ENCODE assay signal across 1 cellular context in the genomic region with DNA sequence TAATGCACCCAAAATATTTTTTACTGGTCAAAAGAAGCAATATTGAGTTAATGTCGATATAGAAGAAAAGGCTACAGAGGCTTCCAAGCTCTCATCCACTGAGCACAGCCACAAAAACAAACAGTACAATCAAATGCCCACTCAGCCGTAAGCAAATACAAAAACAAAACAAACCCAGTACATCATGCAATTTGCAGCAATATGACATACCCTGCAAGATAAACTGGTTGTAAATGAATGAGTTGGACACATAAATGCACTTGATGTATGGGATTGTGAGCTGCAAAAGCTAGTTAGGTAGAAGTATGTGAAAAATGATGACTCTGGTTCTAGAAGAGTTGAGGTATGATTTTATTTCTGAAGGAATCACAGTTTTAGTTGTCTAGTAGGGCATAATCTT.
A peak's percentile ranks its signal among the peaks of the same experiment; 100 is the strongest.
TF ChIP-seq lines count a peak whose summit lies in the region.

No MANE protein-coding gene starts in this region.

TF ChIP-seq in HEK293, 187 proteins besides CTCF, POLR2A, EP300 and RAD21 (continued from another document):
- TF ChIP-seq, protein P1, sequence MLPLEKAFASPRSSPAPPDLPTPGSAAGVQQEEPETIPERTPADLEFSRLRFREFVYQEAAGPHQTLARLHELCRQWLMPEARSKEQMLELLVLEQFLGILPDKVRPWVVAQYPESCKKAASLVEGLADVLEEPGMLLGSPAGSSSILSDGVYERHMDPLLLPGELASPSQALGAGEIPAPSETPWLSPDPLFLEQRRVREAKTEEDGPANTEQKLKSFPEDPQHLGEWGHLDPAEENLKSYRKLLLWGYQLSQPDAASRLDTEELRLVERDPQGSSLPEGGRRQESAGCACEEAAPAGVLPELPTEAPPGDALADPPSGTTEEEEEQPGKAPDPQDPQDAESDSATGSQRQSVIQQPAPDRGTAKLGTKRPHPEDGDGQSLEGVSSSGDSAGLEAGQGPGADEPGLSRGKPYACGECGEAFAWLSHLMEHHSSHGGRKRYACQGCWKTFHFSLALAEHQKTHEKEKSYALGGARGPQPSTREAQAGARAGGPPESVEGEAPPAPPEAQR (tag by site-specific recombination; IDR thresholded peaks at IDR 0.05), result no peak
- TF ChIP-seq KLF8 (tag by site-specific recombination; IDR thresholded peaks at IDR 0.05), result no peak
- peak; percentile 97 for TF ChIP-seq FEZF1 (tag by site-specific recombination; IDR thresholded peaks at IDR 0.05)
- TF ChIP-seq, protein P2, sequence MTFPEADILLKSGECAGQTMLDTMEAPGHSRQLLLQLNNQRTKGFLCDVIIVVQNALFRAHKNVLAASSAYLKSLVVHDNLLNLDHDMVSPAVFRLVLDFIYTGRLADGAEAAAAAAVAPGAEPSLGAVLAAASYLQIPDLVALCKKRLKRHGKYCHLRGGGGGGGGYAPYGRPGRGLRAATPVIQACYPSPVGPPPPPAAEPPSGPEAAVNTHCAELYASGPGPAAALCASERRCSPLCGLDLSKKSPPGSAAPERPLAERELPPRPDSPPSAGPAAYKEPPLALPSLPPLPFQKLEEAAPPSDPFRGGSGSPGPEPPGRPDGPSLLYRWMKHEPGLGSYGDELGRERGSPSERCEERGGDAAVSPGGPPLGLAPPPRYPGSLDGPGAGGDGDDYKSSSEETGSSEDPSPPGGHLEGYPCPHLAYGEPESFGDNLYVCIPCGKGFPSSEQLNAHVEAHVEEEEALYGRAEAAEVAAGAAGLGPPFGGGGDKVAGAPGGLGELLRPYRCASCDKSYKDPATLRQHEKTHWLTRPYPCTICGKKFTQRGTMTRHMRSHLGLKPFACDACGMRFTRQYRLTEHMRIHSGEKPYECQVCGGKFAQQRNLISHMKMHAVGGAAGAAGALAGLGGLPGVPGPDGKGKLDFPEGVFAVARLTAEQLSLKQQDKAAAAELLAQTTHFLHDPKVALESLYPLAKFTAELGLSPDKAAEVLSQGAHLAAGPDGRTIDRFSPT (tag by site-specific recombination; IDR thresholded peaks at IDR 0.05), result no peak
- no peak for TF ChIP-seq ZNF221 (tag by site-specific recombination; IDR thresholded peaks at IDR 0.05; ENCODE audit: borderline replicate concordance)
- no peak for TF ChIP-seq ZNF266 (tag by site-specific recombination; IDR thresholded peaks at IDR 0.05; ENCODE audit: low read depth)
- TF ChIP-seq ZNF132 (tag by site-specific recombination; IDR thresholded peaks at IDR 0.05; ENCODE audit: borderline replicate concordance), result no peak
- TF ChIP-seq HOXD13 (CRISPR knock-in tag; IDR thresholded peaks at IDR 0.05; ENCODE audit: borderline replicate concordance), result no peak
- no peak for TF ChIP-seq SETDB1 (IDR thresholded peaks at IDR 0.05; ENCODE audit: insufficient read length, low read length)
- TF ChIP-seq MYNN (tag by site-specific recombination; IDR thresholded peaks at IDR 0.05; ENCODE audit: borderline replicate concordance), result no peak
- no peak for TF ChIP-seq ZBTB8A (tag by site-specific recombination; IDR thresholded peaks at IDR 0.05)
TF ChIP-seq in HEK293: peak in this region for 29.
